ENCODE assay signal across 16 cellular contexts in genomic region chr3:66622756-66623452, GRCh38.
DNase-seq lines count a peak whose midpoint lies in the region; ATAC-seq, FAIRE-seq and TF ChIP-seq lines count a peak whose summit lies in the region.
"Had no signal": no experiment of that assay in that cellular context is flagged by ENCODE, and none has a peak within 500 bp of the region (broad histone marks: within the 10 kb centered on the region; RNA-seq: fewer than 3 reads in every experiment).

No MANE protein-coding gene starts in this region.

- BruUV-seq in IMR-90 (replicated peaks; lab: Mats Ljungman, UMichigan), result no TSS peak

- H3K36me3 ChIP-seq in IMR-90 (ENCODE audit: control insufficient read depth, insufficient read depth, low read length) (no peaks in the 10 kb centered on the region), H1 (ENCODE audit: control insufficient read depth in 2 of 4, insufficient read depth in 4 of 4, low read length in 3 of 4) (no peaks in the 10 kb centered on the region), mucosa of rectum (ENCODE audit: control insufficient read depth in 2 of 2, insufficient read depth in 2 of 2, low read length in 2 of 2) (no peaks in the 10 kb centered on the region), neuronal stem cell (replicated peaks in 1 of 2; ENCODE audit: control insufficient read depth in 2 of 2, insufficient read depth in 2 of 2, low read length in 2 of 2) (no peaks in the 10 kb centered on the region)
- H3K36me3 ChIP-seq: BLaER1 had no signal

- H3K23ac ChIP-seq in IMR-90 (ENCODE audit: low read depth, low read length), result no peak overlapping the region
- H3K23ac ChIP-seq in H1 (ENCODE audit: insufficient read length), result no peak overlapping the region
- H3K23ac ChIP-seq in neuronal stem cell (ENCODE audit: low read depth, low read length, poor library complexity), result no peak overlapping the region

- no CpG with 5 or more reads among the region's 2 CpGs for WGBS in IMR-90 (ENCODE audit: extremely low coverage in 2 of 2, insufficient read length in 1 of 2), 2 experiments
- 87% methylated on average over 2 of the region's 2 CpGs; no CpG with 5 or more reads in 1 of the 2 experiments for WGBS in H1 (ENCODE audit: extremely low coverage in 1 of 2, insufficient coverage in 1 of 2, insufficient read length in 1 of 2, insufficient replicate concordance in 2 of 2, low coverage in 1 of 2, low lambda C conversion rate in 2 of 2, missing lambda C conversion rate in 1 of 2), 2 experiments
- WGBS in neuronal stem cell (ENCODE audit: extremely low coverage in 2 of 2, insufficient read length in 2 of 2, insufficient replicate concordance in 1 of 2), 2 donors, result no CpG with 5 or more reads among the region's 2 CpGs

- DNase-seq in IMR-90 (no peak), H1 (ENCODE audit: low read depth in 1 of 2, low spot score in 2 of 2) (no peak), neuronal stem cell (ENCODE audit: low spot score) (no peak), NCI-H2196 treated with DMSO at 0.1 percent for 48 hours (lab: John Stamatoyannopoulos, UW; ENCODE audit: unreplicated experiment) (no peak), NCI-H1105 treated with DMSO at 0.1 percent for 48 hours (lab: John Stamatoyannopoulos, UW) (no peak), NCI-H2171 treated with DMSO at 0.1 percent for 48 hours (lab: John Stamatoyannopoulos, UW) (no peak)
- DNase-seq: 8988T; Calu3; CD4-positive, alpha-beta memory T cell; DMS79 treated with DMSO at 0.1 percent for 48 hours; GF-D8; GOT3; H9 had no signal

- H3K27me3 ChIP-seq in IMR-90 (ENCODE audit: control insufficient read depth, insufficient read depth, low read length) (no peaks in the 10 kb centered on the region), H1 (replicated peaks in 1 of 4; ENCODE audit: control insufficient read depth in 3 of 4, extremely low read depth in 1 of 4, insufficient read depth in 3 of 4, low read length in 3 of 4) (no peaks in the 10 kb centered on the region), mucosa of rectum (ENCODE audit: control insufficient read depth in 2 of 2, insufficient read depth in 2 of 2, low read length in 2 of 2) (no peaks in the 10 kb centered on the region), neuronal stem cell (ENCODE audit: control insufficient read depth in 3 of 3, insufficient read depth in 3 of 3, low read depth in 1 of 3, low read length in 3 of 3) (no peaks in the 10 kb centered on the region)
- H3K27me3 ChIP-seq: BLaER1 had no signal

- no peak for ATAC-seq in IMR-90 (ENCODE audit: low read depth)
- no peak for ATAC-seq in GM18502 (IDR thresholded peaks at IDR 0.05; ENCODE audit: poor library complexity, unreplicated experiment)

- in situ Hi-C loops in IMR-90 (cut with MboI; ENCODE audit: low sequenced_read_pairs), result no loop called here

- H4K20me1 ChIP-seq in IMR-90 (ENCODE audit: insufficient read depth, low read length) (no peaks in the 10 kb centered on the region), H1 (replicated peaks in 1 of 2; ENCODE audit: control insufficient read depth in 1 of 2, insufficient read depth in 2 of 2, low read length in 2 of 2) (no peaks in the 10 kb centered on the region)
- H4K20me1 ChIP-seq: BLaER1 had no signal

- no peak overlapping the region for H2BK120ac ChIP-seq in IMR-90 (ENCODE audit: low read depth, low read length)
- H2BK120ac ChIP-seq in H1 (replicated peaks; ENCODE audit: low read depth, low read length), result no peak overlapping the region
- H2BK120ac ChIP-seq in neuronal stem cell (ENCODE audit: low read depth, low read length), result no peak overlapping the region

- no peak for FAIRE-seq in H1 (lab: Jason Lieb, UNC)

- H3K4me1 ChIP-seq in IMR-90 (ENCODE audit: control insufficient read depth, insufficient read depth, low read length) (peaks cover 8% of the 10 kb centered on the region), H1 (replicated peaks in 1 of 4; ENCODE audit: control insufficient read depth in 3 of 4, insufficient read depth in 4 of 4, low read length in 3 of 4) (peaks cover 0 to 5% (median 2%) of the 10 kb centered on the region in 4 experiments; a peak in 5 of 7 replicates), mucosa of rectum (ENCODE audit: control insufficient read depth in 2 of 2, insufficient read depth in 2 of 2, low read length in 2 of 2) (peaks cover 6 to 14% of the 10 kb centered on the region in 2 donors), neuronal stem cell (ENCODE audit: control insufficient read depth in 2 of 2, insufficient read depth in 1 of 2, low read depth in 1 of 2, low read length in 2 of 2) (peaks cover 14 to 20% of the 10 kb centered on the region in 2 donors)
- H3K4me1 ChIP-seq: BLaER1 had no signal

- no peak overlapping the region for H3K9ac ChIP-seq in IMR-90 (ENCODE audit: low read depth, low read length)
- H3K9ac ChIP-seq in H1 (replicated peaks in 1 of 4; ENCODE audit: extremely low read depth in 1 of 4, low read depth in 3 of 4, low read length in 3 of 4), result no peak overlapping the region
- H3K9ac ChIP-seq in mucosa of rectum (ENCODE audit: low read depth in 1 of 2, low read length in 2 of 2), result no peak overlapping the region
- H3K9ac ChIP-seq in neuronal stem cell (ENCODE audit: low read depth, low read length, poor library complexity), result no peak overlapping the region
- H3K9ac ChIP-seq: BLaER1 had no signal

- H3K23me2 ChIP-seq in H1 (ENCODE audit: low read depth, low read length), result no peaks in the 10 kb centered on the region

- H2AK5ac ChIP-seq in IMR-90 (ENCODE audit: low read depth, low read length), result no peak overlapping the region
- no peak overlapping the region for H2AK5ac ChIP-seq in H1 (ENCODE audit: low read depth, low read length)
- peak overlapping the region; percentile 36 for H2AK5ac ChIP-seq in neuronal stem cell (ENCODE audit: low read depth, low read length)

- TF ChIP-seq POLR2A in IMR-90 (IDR thresholded peaks at IDR 0.05; ENCODE audit: low read depth, low read length), result no peak
- no peak for TF ChIP-seq POLR2A in H1 (IDR thresholded peaks at IDR 0.05; ENCODE audit: control extremely low read depth in 1 of 2, low read depth in 2 of 2, low read length in 2 of 2)

- H4K8ac ChIP-seq in IMR-90 (ENCODE audit: low read depth in 2 of 2, low read length in 2 of 2) (no peak overlapping the region), H1 (ENCODE audit: extremely low read depth, insufficient read depth, low read length) (no peak overlapping the region), neuronal stem cell (ENCODE audit: low read depth, low read length) (no peak overlapping the region)

- no peak overlapping the region for H2AK9ac ChIP-seq in IMR-90 (replicated peaks; ENCODE audit: low read depth, low read length, poor library complexity)

- no peak overlapping the region for H2BK15ac ChIP-seq in IMR-90 (ENCODE audit: low read depth, low read length)
- H2BK15ac ChIP-seq in H1 (ENCODE audit: low read length), result no peak overlapping the region
- H2BK15ac ChIP-seq in neuronal stem cell (ENCODE audit: low read length), result no peak overlapping the region

- H4K91ac ChIP-seq in IMR-90 (ENCODE audit: insufficient read depth, low read depth, low read length) (no peak overlapping the region), H1 (replicated peaks; ENCODE audit: insufficient read length, low read length) (no peak overlapping the region), neuronal stem cell (ENCODE audit: low read depth, low read length, poor library complexity) (no peak overlapping the region)

- H3K27ac ChIP-seq in IMR-90 (ENCODE audit: insufficient read depth, low read length) (no peak overlapping the region), H1 (ENCODE audit: low read depth, low read length) (no peak overlapping the region), mucosa of rectum (ENCODE audit: low read depth in 2 of 2, low read length in 2 of 2) (peak overlapping the region; percentile 39 to 56), neuronal stem cell (replicated peaks; ENCODE audit: low read length) (no peak overlapping the region)
- H3K27ac ChIP-seq: BLaER1 had no signal

- H3K79me1 ChIP-seq in IMR-90 (ENCODE audit: low read depth in 1 of 2, low read length in 2 of 2), result no peaks in the 10 kb centered on the region
- H3K79me1 ChIP-seq in H1 (ENCODE audit: low read depth, low read length), result no peaks in the 10 kb centered on the region
- no peaks in the 10 kb centered on the region for H3K79me1 ChIP-seq in neuronal stem cell (ENCODE audit: low read depth, low read length)

- H3K4me2 ChIP-seq in IMR-90 (ENCODE audit: low read depth, low read length) (no peak overlapping the region), H1 (ENCODE audit: insufficient read depth in 1 of 2, low read depth in 2 of 2, low read length in 2 of 2) (no peak overlapping the region), neuronal stem cell (ENCODE audit: insufficient read depth, low read length, poor library complexity, severe bottlenecking) (no peak overlapping the region)
- H3K4me2 ChIP-seq: BLaER1 had no signal

- H2BK5ac ChIP-seq in IMR-90 (ENCODE audit: low read depth, low read length, poor library complexity, severe bottlenecking) (no peak overlapping the region), H1 (ENCODE audit: low read depth, low read length) (no peak overlapping the region), neuronal stem cell (ENCODE audit: low read length) (no peak overlapping the region)

- POLR2A ChIA-PET in IMR-90 (lab: Charles Lee; ENCODE audit: unreplicated experiment) (no interaction called here), H1 (lab: Charles Lee; ENCODE audit: partially characterized antibody) (no interaction called here)

- TF ChIP-seq RAD21 in IMR-90 (IDR thresholded peaks at IDR 0.05; ENCODE audit: low read length) (no peak), H1 (IDR thresholded peaks at IDR 0.05 in 1 of 2, conservative IDR thresholded peaks at IDR 0.05 in 1 of 2; ENCODE audit: low read depth in 2 of 2, low read length in 2 of 2) (no peak)

- peaks cover 6% of the 10 kb centered on the region; the same call in 1 of the 2 replicates for H3K9me1 ChIP-seq in IMR-90 (ENCODE audit: insufficient read depth, low read length)

- dilution Hi-C loops in IMR-90 (cut with HindIII; ENCODE audit: low sequenced_read_pairs, unreplicated experiment), result no loop called here

- H4K5ac ChIP-seq in IMR-90 (ENCODE audit: low read depth, low read length) (no peak overlapping the region), H1 (ENCODE audit: insufficient read length, low read depth, low read length) (no peak overlapping the region)

- H3K79me2 ChIP-seq in H1 (ENCODE audit: control insufficient read depth in 1 of 2, insufficient read depth in 2 of 2, low read length in 2 of 2), result no peaks in the 10 kb centered on the region

- no peak overlapping the region for H3K56ac ChIP-seq in IMR-90 (ENCODE audit: extremely low read depth, insufficient read depth, low read length)
- H3K56ac ChIP-seq in H1 (replicated peaks; ENCODE audit: insufficient read length, low read depth, low read length), result no peak overlapping the region

- H2BK20ac ChIP-seq in IMR-90 (ENCODE audit: low read depth, low read length) (no peak overlapping the region), H1 (ENCODE audit: low read length) (no peak overlapping the region)

- intact Hi-C loops in IMR-90 (cut with micrococcal nuclease), result no loop called here

- H3K9me3 ChIP-seq in IMR-90 (ENCODE audit: control insufficient read depth, insufficient read depth, low read length) (no peaks in the 10 kb centered on the region), H1 (ENCODE audit: insufficient read depth in 2 of 2, low read depth in 1 of 2, low read length in 1 of 2) (no peaks in the 10 kb centered on the region), mucosa of rectum (ENCODE audit: control insufficient read depth in 2 of 2, low read length in 2 of 2) (no peaks in the 10 kb centered on the region), neuronal stem cell (replicated peaks in 1 of 2; ENCODE audit: control insufficient read depth in 2 of 2, insufficient read depth in 1 of 2, low read depth in 1 of 2, low read length in 2 of 2) (no peaks in the 10 kb centered on the region)
- H3K9me3 ChIP-seq: BLaER1 had no signal

- H2BK12ac ChIP-seq in H1 (ENCODE audit: low read depth, low read length) (no peak overlapping the region), neuronal stem cell (ENCODE audit: low read length) (no peak overlapping the region)

- H3K14ac ChIP-seq in IMR-90 (replicated peaks; ENCODE audit: low read depth, low read length), result no peak overlapping the region
- H3K14ac ChIP-seq in H1 (ENCODE audit: insufficient read length), result no peak overlapping the region
- H3K14ac ChIP-seq in neuronal stem cell (ENCODE audit: low read length), result no peak overlapping the region

- H3K18ac ChIP-seq in IMR-90 (ENCODE audit: low read depth, low read length) (no peak overlapping the region), H1 (ENCODE audit: extremely low read depth, low read length) (peak overlapping the region; percentile 48), neuronal stem cell (ENCODE audit: low read length) (no peak overlapping the region)

- H2AFZ ChIP-seq in IMR-90 (replicated peaks; ENCODE audit: low read length, poor library complexity), result no peak overlapping the region
- H2AFZ ChIP-seq in H1 (ENCODE audit: low read length), result no peak overlapping the region
- no peak overlapping the region for H2AFZ ChIP-seq in neuronal stem cell (ENCODE audit: low read length)

- TF ChIP-seq EP300 in H1 (IDR thresholded peaks at IDR 0.05; ENCODE audit: borderline replicate concordance in 1 of 2, low read depth in 2 of 2, low read length in 2 of 2), result no peak

- H3K4me3 ChIP-seq in IMR-90 (ENCODE audit: insufficient read depth, low read depth, low read length), result no peak overlapping the region
- no peak overlapping the region for H3K4me3 ChIP-seq in H1 (ENCODE audit: extremely low read depth in 1 of 4, insufficient read depth in 2 of 4, low read depth in 3 of 4, low read length in 4 of 4)
- H3K4me3 ChIP-seq in mucosa of rectum (ENCODE audit: low read length in 2 of 2), result no peak overlapping the region
- H3K4me3 ChIP-seq in neuronal stem cell (ENCODE audit: low read length in 2 of 2), result no peak overlapping the region
- H3K4me3 ChIP-seq: BLaER1 had no signal

- TF ChIP-seq CTCF in IMR-90 (conservative IDR thresholded peaks at IDR 0.05; ENCODE audit: low read depth, low read length) (no peak), H1 (IDR thresholded peaks at IDR 0.05; ENCODE audit: control extremely low read depth in 1 of 3, insufficient read depth in 1 of 3, low read depth in 1 of 3, low read length in 3 of 3) (no peak)

- CTCF ChIA-PET in IMR-90 (lab: Yijun Ruan, JAX), result no interaction called here
- CTCF ChIA-PET in H1 (lab: Charles Lee; ENCODE audit: partially characterized antibody), result no interaction called here

- H3K4ac ChIP-seq in IMR-90 (ENCODE audit: low read depth, low read length), result 0 out of 2 replicates have a peak overlapping the region, but pooled peaks have one; percentile 16
- no peak overlapping the region for H3K4ac ChIP-seq in H1 (replicated peaks; ENCODE audit: insufficient read length, low read depth, low read length)
- H3K4ac ChIP-seq in neuronal stem cell (ENCODE audit: low read length), result no peak overlapping the region

Comparison
In these comparisons a context has a peak if more than half of its experiments do, and no peak if none do; other contexts are left out.
1. H3K27ac ChIP-seq: peak in mucosa of rectum (2 of 2); none in IMR-90 (single experiment), H1 (single experiment) and neuronal stem cell (single experiment).